In the genomic region with DNA sequence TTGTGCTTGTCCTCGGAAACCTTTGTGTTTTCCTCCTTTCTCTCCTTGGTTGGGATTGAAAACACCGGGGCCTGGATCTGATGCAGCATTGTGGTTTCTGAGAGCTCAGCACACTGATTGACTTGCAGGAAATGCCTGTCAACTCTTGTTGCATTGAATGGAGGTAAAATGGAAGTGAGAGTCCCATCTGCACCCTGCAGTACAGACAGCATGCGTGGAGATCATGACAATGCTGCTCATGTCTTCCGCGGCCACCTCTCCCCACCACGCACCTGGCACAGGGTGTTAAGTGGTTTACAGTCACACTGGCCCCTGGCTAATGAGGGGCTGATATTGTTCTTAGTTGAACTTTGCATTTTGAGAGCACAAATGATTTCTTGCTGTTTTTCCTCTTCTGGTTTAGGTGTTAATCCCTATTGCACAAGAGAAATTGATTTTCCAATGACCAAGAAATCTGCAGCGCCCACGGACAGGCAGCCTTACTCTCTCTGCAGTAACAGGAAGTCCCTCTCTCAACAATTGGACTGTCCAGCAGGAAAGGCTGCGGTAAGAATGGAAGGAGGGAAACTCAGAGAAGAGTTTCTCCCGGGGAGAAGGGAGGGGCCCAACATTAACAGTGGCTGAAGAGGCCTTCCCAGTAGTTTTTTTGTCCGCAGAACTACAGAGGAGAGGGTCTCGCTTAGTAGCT, we compare ENCODE assay signal across 8 cellular contexts. TPM values are rescaled to one million over a fixed set of nuclear protein-coding genes. Genes with fewer than 3 reads are reported as not detected.
DNase-seq lines count a peak whose midpoint lies in the region; ATAC-seq, FAIRE-seq and TF ChIP-seq lines count a peak whose summit lies in the region.

No MANE protein-coding gene starts in this region.

- H3F3A ChIP-seq in SU-DHL-6 (ENCODE audit: insufficient read depth): no peaks in the 10 kb centered on the region

- H3K36me3 ChIP-seq in SU-DHL-6 (ENCODE audit: low read length) (no peaks in the 10 kb centered on the region), keratinocyte (ENCODE audit: control insufficient read depth in 2 of 2, extremely low read depth in 1 of 2, insufficient read depth in 2 of 2, low read length in 2 of 2) (no peaks in the 10 kb centered on the region), thyroid gland (no peaks in the 10 kb centered on the region), suprapubic skin (no peaks in the 10 kb centered on the region)

- H3K4me3 ChIP-seq in SU-DHL-6 (ENCODE audit: insufficient read depth, low read length, poor library complexity, severe bottlenecking) (no peak overlapping the region), keratinocyte (ENCODE audit: control insufficient read depth in 2 of 3, extremely low read depth in 1 of 3, insufficient read depth in 2 of 3, low read depth in 1 of 3, low read length in 3 of 3) (no peak overlapping the region), thyroid gland (replicated peaks in 1 of 3) (no peak overlapping the region), suprapubic skin (no peak overlapping the region)

- no peaks in the 10 kb centered on the region for H3K9me1 ChIP-seq in keratinocyte (ENCODE audit: control insufficient read depth, extremely low read depth, insufficient read depth, low read length)

- intact Hi-C loops in thyroid gland (cut with DNase I): loop anchor here (5.0 to 10.0 kb wide), 3 partner anchors 113 to 291 kb away; no protein-coding TSS in a partner anchor

- TF ChIP-seq CTCF in SU-DHL-6 (IDR thresholded peaks at IDR 0.05; ENCODE audit: insufficient read depth, low read length, poor library complexity, severe bottlenecking) (no peak), keratinocyte (optimal IDR thresholded peaks at IDR 0.05 in 1 of 3, IDR thresholded peaks at IDR 0.05 in 1 of 3, conservative IDR thresholded peaks at IDR 0.05 in 1 of 3; ENCODE audit: extremely low read depth in 1 of 3, insufficient read depth in 2 of 3, low read length in 3 of 3) (no peak), thyroid gland (IDR thresholded peaks at IDR 0.05) (no peak), suprapubic skin (IDR thresholded peaks at IDR 0.05) (no peak)

- peak; percentile 23 for ATAC-seq in GM19351 (IDR thresholded peaks at IDR 0.05; ENCODE audit: unreplicated experiment)

- no peak for TF ChIP-seq EP300 in suprapubic skin (IDR thresholded peaks at IDR 0.05)

- peak; percentile 19 for DNase-seq in CD1c-positive myeloid dendritic cell (ENCODE audit: extremely low spot score)
- no peak for DNase-seq in keratinocyte (ENCODE audit: low read depth, low spot score)
- DNase-seq in anterior cingulate cortex (lab: John Stamatoyannopoulos, UW): no peak
- no peak for DNase-seq in thyroid gland
- DNase-seq in suprapubic skin (ENCODE audit: low spot score in 2 of 2): no peak
- DNase-seq in superior temporal gyrus (ENCODE audit: extremely low spot score): no peak

- dilution Hi-C loops in keratinocyte (cut with MboI; ENCODE audit: extremely low pct_ligation_motif_present, low sequenced_read_pairs): no loop called here

- peaks cover 6% of the 10 kb centered on the region for H3K4me1 ChIP-seq in keratinocyte (ENCODE audit: control insufficient read depth, extremely low read depth, insufficient read depth, low read length)
- peaks cover 5 to 9% of the 10 kb centered on the region in 2 donors for H3K4me1 ChIP-seq in thyroid gland
- H3K4me1 ChIP-seq in suprapubic skin: peaks cover 16% of the 10 kb centered on the region

- H3K27me3 ChIP-seq in SU-DHL-6 (ENCODE audit: low read length) (no peaks in the 10 kb centered on the region), keratinocyte (ENCODE audit: control insufficient read depth, extremely low read depth, insufficient read depth, low read length) (peaks cover 3% of the 10 kb centered on the region), thyroid gland (no peaks in the 10 kb centered on the region), suprapubic skin (no peaks in the 10 kb centered on the region)

- H3K4me2 ChIP-seq in SU-DHL-6 (ENCODE audit: low read depth, low read length, poor library complexity, severe bottlenecking): peak overlapping the region; percentile 43
- peak overlapping the region; percentile 66 for H3K4me2 ChIP-seq in keratinocyte (ENCODE audit: control insufficient read depth, extremely low read depth, insufficient read depth, low read depth, low read length)

- H2AFZ ChIP-seq in SU-DHL-6 (ENCODE audit: low read depth, low read length, severe bottlenecking): peak overlapping the region; percentile 48
- no peak overlapping the region for H2AFZ ChIP-seq in keratinocyte (ENCODE audit: control insufficient read depth, low read length)

- WGBS in thyroid gland, 2 donors: 49 to 58% methylated on average over 12 of the region's 12 CpGs
- WGBS in suprapubic skin: 42% methylated on average over 12 of the region's 12 CpGs

- no peak for FAIRE-seq in keratinocyte (lab: Jason Lieb, UNC)

- TF ChIP-seq POLR2A in thyroid gland (IDR thresholded peaks at IDR 0.05) (no peak), suprapubic skin (IDR thresholded peaks at IDR 0.05) (no peak)

- H3K9me2 ChIP-seq in SU-DHL-6 (replicated peaks; ENCODE audit: insufficient read depth, low read length): no peaks in the 10 kb centered on the region

- H4K20me1 ChIP-seq in SU-DHL-6 (ENCODE audit: low read depth, low read length): no peaks in the 10 kb centered on the region
- no peaks in the 10 kb centered on the region for H4K20me1 ChIP-seq in keratinocyte (ENCODE audit: control insufficient read depth, extremely low read depth, insufficient read depth, low read length)

- H3K9me3 ChIP-seq in SU-DHL-6 (ENCODE audit: insufficient read depth, low read length): no peaks in the 10 kb centered on the region
- no peaks in the 10 kb centered on the region for H3K9me3 ChIP-seq in keratinocyte (ENCODE audit: control insufficient read depth, low read depth, low read length)
- no peaks in the 10 kb centered on the region for H3K9me3 ChIP-seq in thyroid gland
- H3K9me3 ChIP-seq in suprapubic skin: no peaks in the 10 kb centered on the region

- H3K79me2 ChIP-seq in SU-DHL-6 (ENCODE audit: insufficient read depth, low read length) (no peaks in the 10 kb centered on the region), keratinocyte (ENCODE audit: control insufficient read depth, insufficient read depth, low read length) (no peaks in the 10 kb centered on the region)

- H3K27ac ChIP-seq in SU-DHL-6 (ENCODE audit: low read depth, low read length) (no peak overlapping the region), keratinocyte (ENCODE audit: control insufficient read depth, insufficient read depth, low read length) (no peak overlapping the region), thyroid gland (no peak overlapping the region), suprapubic skin (no peak overlapping the region)

- H3K9ac ChIP-seq in SU-DHL-6 (ENCODE audit: low read length) (peak overlapping the region; percentile 16; the same call in 1 of the 2 replicates), keratinocyte (ENCODE audit: control insufficient read depth, extremely low read depth, insufficient read depth, low read length) (no peak overlapping the region)

RNA-seq across cellular contexts. Expression of gene STARD5, which starts 58.5 kb away (rescaled TPM):
- polyA plus RNA-seq in keratinocyte: 38.8 to 56.4 TPM (median 40.2 TPM) in 3 replicates
- polyA plus RNA-seq in keratinocyte (2011; ENCODE audit: low read depth): 21.1 TPM
- 37.3 and 38.8 TPM in 2 replicates for polyA plus RNA-seq in keratinocyte (2011; cell fraction: cytosol; rRNA removed)
- 99.9 and 113 TPM in 2 replicates for polyA plus RNA-seq in keratinocyte (2011; cell fraction: nucleus; rRNA removed)
- polyA plus RNA-seq in keratinocyte (2012; ENCODE audit: low replicate concordance): 18.6 and 35.3 TPM in 2 replicates
- 35.0 to 74.5 TPM (median 47.4 TPM) in 3 replicates for polyA minus RNA-seq in keratinocyte
- 14.6 TPM for polyA minus RNA-seq in keratinocyte (2011; cell fraction: cytosol; rRNA and poly(A)+ RNA removed)
- 22.9 and 38.5 TPM in 2 replicates for polyA minus RNA-seq in keratinocyte (2011; cell fraction: nucleus; rRNA and poly(A)+ RNA removed)
- total RNA-seq in thyroid gland (10 to 100 TPM in 1 of 4 donors, 1 to 10 TPM in 3; 1.5 to 11.3 (median 8.5) TPM), suprapubic skin (10 to 100 TPM; 54.6 to 88.2 (median 67.4) TPM)

Comparison
In these comparisons a context has a peak if more than half of its experiments do, and no peak if none do; other contexts are left out.
1. RNA of gene STARD5, which starts 58.5 kb away (total RNA-seq): 54.6 to 88.2 TPM in suprapubic skin; 1.5 to 11.3 TPM in thyroid gland; every median in the first group is over 4 times any median in the second.